ENCODE assay signal across 8 cellular contexts in genomic region chr1:154220970-154221814, GRCh38. TPM values are rescaled to one million over a fixed set of nuclear protein-coding genes. Genes with fewer than 3 reads are reported as not detected.
DNase-seq lines count a peak whose midpoint lies in the region; ATAC-seq and TF ChIP-seq lines count a peak whose summit lies in the region.

No MANE protein-coding gene starts in this region.

- peak overlapping the region; percentile 100 for H3K27ac ChIP-seq in skeletal muscle tissue (ENCODE audit: low read depth, low read length)

- H3K27me3 ChIP-seq in iPS-15b (ENCODE audit: control insufficient read depth, insufficient read depth, low read length) (no peaks in the 10 kb centered on the region), skeletal muscle tissue (ENCODE audit: control insufficient read depth in 3 of 3, insufficient read depth in 3 of 3, low read length in 3 of 3) (no peaks in the 10 kb centered on the region)

- H3K9ac ChIP-seq in iPS-15b (ENCODE audit: low read depth, low read length) (peak overlapping the region; percentile 89), skeletal muscle tissue (ENCODE audit: low read depth in 1 of 3, low read length in 3 of 3) (peak overlapping the region; percentile 86 to 91 (median 90))

- TF ChIP-seq POLR2A in GM18951 (IDR thresholded peaks at IDR 0.05; ENCODE audit: extremely low read depth, insufficient read depth, insufficient read length): peak; percentile 51

- DNase-seq in AG20443 (ENCODE audit: low spot score) (peak; percentile 58), HT-29 (ENCODE audit: low spot score) (peak; percentile 55), T1000 (lab: John Stamatoyannopoulos, UW) (peak; percentile 27), astrocyte of the cerebellum (ENCODE audit: low read depth) (no peak)

- TF ChIP-seq CTCF in astrocyte of the cerebellum (IDR thresholded peaks at IDR 0.05; ENCODE audit: low read depth, low read length, missing control alignments): no peak

- H3K9me3 ChIP-seq in iPS-15b (ENCODE audit: control insufficient read depth, insufficient read depth, low read length) (no peaks in the 10 kb centered on the region), skeletal muscle tissue (ENCODE audit: control insufficient read depth in 3 of 3, low read length in 3 of 3) (no peaks in the 10 kb centered on the region)

- ATAC-seq in GM21360 (IDR thresholded peaks at IDR 0.05; ENCODE audit: unreplicated experiment): no peak

- H3K4me1 ChIP-seq in iPS-15b (ENCODE audit: control insufficient read depth, insufficient read depth, low read length): peaks cover 10% of the 10 kb centered on the region
- peaks cover 40 to 42% (median 40%) of the 10 kb centered on the region in 3 donors for H3K4me1 ChIP-seq in skeletal muscle tissue (ENCODE audit: control insufficient read depth in 3 of 3, insufficient read depth in 3 of 3, low read length in 3 of 3)

- H3K36me3 ChIP-seq in iPS-15b (ENCODE audit: control insufficient read depth, insufficient read depth, low read length) (peaks cover 14% of the 10 kb centered on the region), skeletal muscle tissue (ENCODE audit: control insufficient read depth in 3 of 3, insufficient read depth in 3 of 3, low read length in 3 of 3) (peaks cover 2 to 24% (median 23%) of the 10 kb centered on the region in 3 donors)

- in situ Hi-C loops in GM18951 (cut with MboI; ENCODE audit: low sequenced_read_pairs, unreplicated experiment): no loop called here
- in situ Hi-C loops in astrocyte of the cerebellum (cut with HindIII; ENCODE audit: low sequenced_read_pairs): no loop called here

- H3K4me3 ChIP-seq in astrocyte of the cerebellum (ENCODE audit: low read depth, low read length) (peak overlapping the region; percentile 88), iPS-15b (ENCODE audit: low read depth, low read length) (peak overlapping the region; percentile 93), skeletal muscle tissue (ENCODE audit: low read length in 3 of 3) (peak overlapping the region; percentile 78 to 84 (median 82))

RNA-seq across cellular contexts. Expression of gene UBAP2L, which starts 0.4 kb away (rescaled TPM):
- 73.0 and 74.9 TPM in 2 replicates for total RNA-seq in HT-29 (2014; rRNA removed; shearing (Covaris generic))
- total RNA-seq in skeletal muscle tissue: 37.1 TPM

RNA-seq across cellular contexts. Expression of gene CFAP141, which starts 15.1 kb away (rescaled TPM):
- not detected in 2 replicates for total RNA-seq in HT-29 (2014; rRNA removed; shearing (Covaris generic))
- total RNA-seq in skeletal muscle tissue: not detected

RNA-seq across cellular contexts. Expression of gene TPM3, which starts 29.3 kb away (rescaled TPM):
- 308 and 315 TPM in 2 replicates for total RNA-seq in HT-29 (2014; rRNA removed; shearing (Covaris generic))
- 202 TPM for total RNA-seq in skeletal muscle tissue

RNA-seq across cellular contexts. Expression of gene HAX1, which starts 51.2 kb away (rescaled TPM):
- total RNA-seq in HT-29 (2014; rRNA removed; shearing (Covaris generic)): 111 and 139 TPM in 2 replicates
- 98.6 TPM for total RNA-seq in skeletal muscle tissue
